In the genomic region with DNA sequence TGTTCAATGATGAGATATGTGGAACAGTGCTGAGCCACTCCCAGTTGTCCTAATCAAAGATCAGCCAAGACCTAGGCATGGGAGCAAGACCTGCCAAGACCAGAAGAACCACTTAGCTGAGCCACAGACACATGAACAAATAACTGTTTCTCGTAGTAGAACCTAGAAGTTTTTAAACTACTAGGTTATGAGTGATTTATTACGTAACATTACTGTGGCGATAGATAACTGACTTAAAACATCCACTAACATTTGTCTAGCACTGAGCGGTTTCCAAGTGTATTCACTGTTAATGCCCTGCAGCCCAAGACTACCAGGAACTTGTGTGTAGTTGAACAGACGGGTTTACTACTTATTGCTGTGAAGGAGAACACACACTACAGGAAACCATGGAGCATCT, we compare ENCODE assay signal across 21 cellular contexts.
"Had no signal": no experiment of that assay in that cellular context is flagged by ENCODE, and none has a peak within 500 bp of the region (broad histone marks: within the 10 kb centered on the region; RNA-seq: fewer than 3 reads in every experiment).

No MANE protein-coding gene starts in this region.

- H3K4me2 ChIP-seq: SK-N-SH had no signal

- H3K27me3 ChIP-seq: MG63 had no signal

- H3K27ac ChIP-seq: RWPE1 had no signal

- DNase-seq: Karpas-422, KG1, MG63, NCI-H1092 treated with DMSO at 0.1 percent for 48 hours, NCI-H1436, NCI-H187, NCI-H2029, NCI-H2081 treated with DMSO at 0.1 percent for 48 hours, NCI-H2171, NCI-H226, NCI-H446, NCI-H510A, NCI-H524 treated with DMSO at 0.1 percent for 48 hours, NCI-H69, NCI-H774, PC-3, SHP77, SK-N-SH, SW 1271 had no signal

- H3K4me3 ChIP-seq: MG63 had no signal

- H3K9me3 ChIP-seq: MG63, SK-N-SH had no signal

- ATAC-seq: Panc1, PC-3 had no signal

- H3K36me3 ChIP-seq: MG63 had no signal

- H3K9ac ChIP-seq: SK-N-SH had no signal
